ENCODE assay signal across 8 cellular contexts in the genomic region with DNA sequence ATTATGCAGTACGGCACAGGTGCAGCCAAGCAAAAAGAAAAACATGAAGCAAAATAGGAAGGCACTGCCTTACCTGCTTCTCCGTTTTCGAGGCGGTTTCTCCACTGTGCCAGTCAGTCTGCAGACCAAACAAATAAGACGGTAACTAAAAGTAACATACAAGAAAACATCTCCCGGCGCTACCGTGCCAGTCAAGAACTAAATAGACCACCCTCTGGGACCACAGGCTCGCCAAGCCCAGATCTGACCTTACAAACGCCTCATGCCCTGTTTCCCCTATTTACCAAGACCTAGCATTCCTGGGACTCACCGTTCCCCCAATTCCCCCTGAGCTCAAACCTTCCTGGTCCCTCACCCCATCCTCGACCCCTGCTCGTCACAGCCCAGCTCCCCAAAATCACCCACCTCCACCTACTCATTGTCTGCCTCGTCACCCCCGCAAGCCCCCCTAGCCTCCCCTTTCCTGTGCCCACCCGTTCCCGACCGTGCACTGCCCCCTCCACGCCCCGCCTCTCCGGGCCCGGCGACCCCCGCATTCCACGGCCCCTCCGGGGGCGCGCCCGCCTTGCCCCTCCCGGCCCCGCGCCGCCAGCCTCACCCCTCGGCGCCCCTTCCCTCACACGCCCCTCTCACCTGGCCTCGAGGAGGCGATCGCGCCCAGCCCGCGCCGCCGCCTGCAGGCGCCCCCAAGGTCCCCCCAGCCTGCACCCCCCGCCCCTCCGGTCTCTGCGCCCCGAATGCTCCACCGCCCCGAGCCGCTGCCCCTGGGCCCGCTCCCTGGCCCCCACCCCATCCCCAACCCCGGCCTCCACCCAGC. TPM values are rescaled to one million over a fixed set of nuclear protein-coding genes. Genes with fewer than 3 reads are reported as not detected.
DNase-seq lines count a peak whose midpoint lies in the region; ATAC-seq, FAIRE-seq and TF ChIP-seq lines count a peak whose summit lies in the region.

No MANE protein-coding gene starts in this region.

- H3K27me3 ChIP-seq in pancreas: no peaks in the 10 kb centered on the region

- intact Hi-C loops in pancreas (cut with DNase I): loop anchor here in 1 of 3 donors (10.0 kb wide), 1 partner anchor 178 kb away; no protein-coding TSS in a partner anchor

- H3K27me3 Mint-ChIP-seq in WTC11 (ENCODE audit: low read depth): no peaks in the 10 kb centered on the region

- DNase-seq in NCI-H1417 (lab: John Stamatoyannopoulos, UW) (peak; percentile 5 to 60 (median 57)), NCI-H1417 treated with DMSO at 0.1 percent for 48 hours (lab: John Stamatoyannopoulos, UW) (no peak), WTC11 (ENCODE audit: low spot score) (peak; percentile 61), epithelial cell of proximal tubule (ENCODE audit: low read depth) (no peak), pancreas (peak in 1 of 6 donors; percentile 17)

- peaks cover 14% of the 10 kb centered on the region for H3K4me1 Mint-ChIP-seq in WTC11

- H3K27ac Mint-ChIP-seq in WTC11: peak overlapping the region; percentile 95

- CTCF ChIA-PET in WTC11 (lab: Charles Lee): interaction anchor here (0.5 to 2.0 kb wide), 16 partner anchors 9 to 603 kb away, joined by 3 to 7 read pairs (median 4); a partner anchor contains a TSS

- POLR2A ChIA-PET in WTC11 (lab: Charles Lee): interaction anchor here (0.5 to 1.0 kb wide), 4 partner anchors 99 to 800 kb away, joined by 3 read pairs; a partner anchor contains a TSS

- H3K4me1 ChIP-seq in pancreas: peaks cover 0 to 6% (median 0%) of the 10 kb centered on the region in 3 donors

- peak; percentile 14 for ATAC-seq in HG03135 (IDR thresholded peaks at IDR 0.05; ENCODE audit: unreplicated experiment)
- ATAC-seq in WTC11: peak; percentile 21
- no peak for ATAC-seq in pancreas
- ATAC-seq in HG02759 (IDR thresholded peaks at IDR 0.05; ENCODE audit: unreplicated experiment): no peak
- ATAC-seq in HG03378 (IDR thresholded peaks at IDR 0.05; ENCODE audit: unreplicated experiment): no peak

- H3K4me3 ChIP-seq in epithelial cell of proximal tubule (ENCODE audit: low read depth, low read length) (peak overlapping the region; percentile 74), pancreas (peak overlapping the region; percentile 43 to 77 (median 58))

- peak overlapping the region; percentile 96 for H3K4me3 Mint-ChIP-seq in WTC11

- WGBS in pancreas, 2 donors: 1% methylated on average over 36 to 54 of the region's 54 CpGs

- FAIRE-seq in pancreas (lab: Jason Lieb, UNC): no peak

- peak overlapping the region in 2 of 4 donors; percentile 44 for H3K27ac ChIP-seq in pancreas

- H3K9me3 Mint-ChIP-seq in WTC11: no peaks in the 10 kb centered on the region

- H3K36me3 ChIP-seq in pancreas: no peaks in the 10 kb centered on the region

- H3K9me3 ChIP-seq in pancreas: no peaks in the 10 kb centered on the region

- H3K36me3 Mint-ChIP-seq in WTC11: peaks cover 15% of the 10 kb centered on the region

- TF ChIP-seq CTCF in WTC11 (IDR thresholded peaks at IDR 0.05) (no peak), epithelial cell of proximal tubule (conservative IDR thresholded peaks at IDR 0.05; ENCODE audit: low read depth, low read length) (no peak), pancreas (IDR thresholded peaks at IDR 0.05) (no peak)

TF ChIP-seq in WTC11, 78 proteins besides CTCF, POLR2A, EP300 and RAD21:
- 0 out of 2 replicates have a peak, but pooled peaks have one; percentile 11 for TF ChIP-seq MYBL2 (CRISPR knock-in tag; IDR thresholded peaks at IDR 0.05)
- TF ChIP-seq, protein P1, sequence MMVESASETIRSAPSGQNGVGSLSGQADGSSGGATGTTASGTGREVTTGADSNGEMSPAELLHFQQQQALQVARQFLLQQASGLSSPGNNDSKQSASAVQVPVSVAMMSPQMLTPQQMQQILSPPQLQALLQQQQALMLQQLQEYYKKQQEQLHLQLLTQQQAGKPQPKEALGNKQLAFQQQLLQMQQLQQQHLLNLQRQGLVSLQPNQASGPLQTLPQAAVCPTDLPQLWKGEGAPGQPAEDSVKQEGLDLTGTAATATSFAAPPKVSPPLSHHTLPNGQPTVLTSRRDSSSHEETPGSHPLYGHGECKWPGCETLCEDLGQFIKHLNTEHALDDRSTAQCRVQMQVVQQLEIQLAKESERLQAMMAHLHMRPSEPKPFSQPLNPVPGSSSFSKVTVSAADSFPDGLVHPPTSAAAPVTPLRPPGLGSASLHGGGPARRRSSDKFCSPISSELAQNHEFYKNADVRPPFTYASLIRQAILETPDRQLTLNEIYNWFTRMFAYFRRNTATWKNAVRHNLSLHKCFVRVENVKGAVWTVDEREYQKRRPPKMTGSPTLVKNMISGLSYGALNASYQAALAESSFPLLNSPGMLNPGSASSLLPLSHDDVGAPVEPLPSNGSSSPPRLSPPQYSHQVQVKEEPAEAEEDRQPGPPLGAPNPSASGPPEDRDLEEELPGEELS (CRISPR knock-in tag; IDR thresholded peaks at IDR 0.05): no peak
TF ChIP-seq in WTC11: peak in this region for 1.

RNA-seq across cellular contexts. Expression of a gene that starts 0.6 kb away (rescaled TPM):
- total RNA-seq in WTC11 (2021) (20.4 to 25.6 TPM (median 25.0 TPM) in 3 replicates), epithelial cell of proximal tubule (2.1 and 4.3 TPM in 2 replicates), pancreas (1 to 10 TPM; 2.7 to 6.8 (median 3.6) TPM)
- polyA plus RNA-seq in pancreas: 1 to 10 TPM; 1.6 TPM

RNA-seq across cellular contexts. Expression of a gene that starts 46.8 kb away (rescaled TPM):
- total RNA-seq in WTC11 (2021) (40.9 to 47.4 TPM (median 41.4 TPM) in 3 replicates), epithelial cell of proximal tubule (28.3 and 29.7 TPM in 2 replicates), pancreas (10 to 100 TPM; 16.9 to 26.7 (median 23.2) TPM)
- 10 to 100 TPM in 1 of 2 donors, 1 to 10 TPM in 1; 9.4 to 18.7 TPM for polyA plus RNA-seq in pancreas

RNA-seq across cellular contexts. Expression of a gene that starts 57.6 kb away (rescaled TPM):
- total RNA-seq in WTC11 (2021) (23.4 to 25.5 TPM (median 23.7 TPM) in 3 replicates), epithelial cell of proximal tubule (20.3 and 37.9 TPM in 2 replicates), pancreas (1 to 10 TPM; 4.1 to 8.0 (median 7.5) TPM)
- 10 to 100 TPM in 1 of 2 donors, 1 to 10 TPM in 1; 8.1 to 13.8 TPM for polyA plus RNA-seq in pancreas

Comparison
In these comparisons a context has a peak if more than half of its experiments do, and no peak if none do; other contexts are left out.
1. DNase-seq: peak in NCI-H1417 (3 of 3) and WTC11 (single experiment); none in NCI-H1417 treated with DMSO at 0.1 percent for 48 hours (single experiment) and epithelial cell of proximal tubule (single experiment).
2. ATAC-seq: peak in HG03135 (single experiment) and WTC11 (single experiment); none in pancreas (0 of 4), HG02759 (single experiment) and HG03378 (single experiment).